In the genomic region with DNA sequence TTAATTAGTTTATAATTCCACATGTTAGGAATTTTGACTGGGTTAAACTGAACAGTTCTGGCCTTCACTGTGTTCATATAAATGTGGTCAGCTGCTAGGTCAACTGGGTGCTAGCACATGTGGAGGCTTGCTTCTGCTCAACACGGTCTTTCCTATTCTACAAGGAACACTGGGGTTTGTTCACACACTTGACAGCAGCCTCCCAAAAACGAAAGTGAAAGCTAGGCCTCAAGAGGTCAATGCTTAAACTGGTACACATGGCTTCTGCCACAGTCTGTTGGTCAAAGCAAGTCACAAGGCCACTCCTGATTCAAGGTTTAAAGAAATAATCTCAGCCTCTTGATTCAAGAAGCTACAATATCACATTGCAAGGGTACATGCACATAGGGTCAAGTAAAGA, we compare ENCODE assay signal across 8 cellular contexts.
A peak's percentile ranks its signal among the peaks of the same experiment; 100 is the strongest.
DNase-seq lines count a peak whose midpoint lies in the region; ATAC-seq, FAIRE-seq and TF ChIP-seq lines count a peak whose summit lies in the region.

No MANE protein-coding gene starts in this region.

- no peak overlapping the region for H3K27ac ChIP-seq in K562 (ENCODE audit: extremely low read depth, low read depth, low read length)
- no peak overlapping the region for H3K27ac ChIP-seq in neuronal stem cell (replicated peaks; ENCODE audit: low read length)
- no peak overlapping the region for H3K27ac ChIP-seq in gastrocnemius medialis

- 0% methylated on average over 2 of the region's 2 CpGs for WGBS in K562 (ENCODE audit: insufficient coverage, low coverage, missing lambda C conversion rate)
- WGBS in neuronal stem cell (ENCODE audit: extremely low coverage in 2 of 2, insufficient read length in 2 of 2, insufficient replicate concordance in 1 of 2), 2 donors: no CpG with 5 or more reads among the region's 2 CpGs

- H2BK12ac ChIP-seq in neuronal stem cell (ENCODE audit: low read length): no peak overlapping the region

- no peaks in the 10 kb centered on the region for H3K36me3 Mint-ChIP-seq in progenitor cell of endocrine pancreas (ENCODE audit: insufficient read depth)

- no peak overlapping the region for H3K23ac ChIP-seq in neuronal stem cell (ENCODE audit: low read depth, low read length, poor library complexity)

- no peak overlapping the region for H3K9ac ChIP-seq in K562 (ENCODE audit: insufficient read depth in 1 of 2, low read depth in 2 of 2, low read length in 2 of 2)
- no peak overlapping the region for H3K9ac ChIP-seq in neuronal stem cell (ENCODE audit: low read depth, low read length, poor library complexity)

- H3K79me1 ChIP-seq in neuronal stem cell (ENCODE audit: low read depth, low read length): no peaks in the 10 kb centered on the region

- H2BK5ac ChIP-seq in neuronal stem cell (ENCODE audit: low read length): no peak overlapping the region

- no peaks in the 10 kb centered on the region for H3K9me1 ChIP-seq in K562 (ENCODE audit: control insufficient read depth, insufficient read depth, low read length)

- H3K4me1 ChIP-seq in K562 (replicated peaks in 1 of 2; ENCODE audit: control insufficient read depth in 2 of 2, insufficient read depth in 2 of 2, low read length in 2 of 2): no peaks in the 10 kb centered on the region
- H3K4me1 ChIP-seq in neuronal stem cell (ENCODE audit: control insufficient read depth in 2 of 2, insufficient read depth in 1 of 2, low read depth in 1 of 2, low read length in 2 of 2): no peaks in the 10 kb centered on the region
- H3K4me1 ChIP-seq in gastrocnemius medialis: no peaks in the 10 kb centered on the region

- H3K4me3 Mint-ChIP-seq in progenitor cell of endocrine pancreas (ENCODE audit: low read depth): no peak overlapping the region

- in situ Hi-C loops in K562 (cut with MboI) (no loop called here), gastrocnemius medialis (cut with MboI; ENCODE audit: low sequenced_read_pairs in 4 of 4) (no loop called here)

- ATAC-seq in K562 (no peak), gastrocnemius medialis (no peak)

- no peak for TF ChIP-seq EP300 in K562 (IDR thresholded peaks at IDR 0.05; ENCODE audit: low read length)

- POLR2A ChIA-PET in K562 (lab: Yijun Ruan, JAX): interaction anchor here (1.2 kb wide), 1 partner anchor 25 kb away, joined by 3 read pairs; no protein-coding TSS in a partner anchor

- H3K4me2 ChIP-seq in K562 (ENCODE audit: insufficient read depth, low read length) (no peak overlapping the region), neuronal stem cell (ENCODE audit: insufficient read depth, low read length, poor library complexity, severe bottlenecking) (no peak overlapping the region)

- no peaks in the 10 kb centered on the region for H3K27me3 ChIP-seq in K562 (ENCODE audit: control insufficient read depth in 2 of 2, insufficient read depth in 2 of 2, low read length in 2 of 2)
- no peaks in the 10 kb centered on the region for H3K27me3 ChIP-seq in neuronal stem cell (ENCODE audit: control insufficient read depth in 3 of 3, insufficient read depth in 3 of 3, low read depth in 1 of 3, low read length in 3 of 3)
- no peaks in the 10 kb centered on the region for H3K27me3 ChIP-seq in gastrocnemius medialis

- H3K14ac ChIP-seq in neuronal stem cell (ENCODE audit: low read length): no peak overlapping the region

- no peaks in the 10 kb centered on the region for H4K20me1 ChIP-seq in K562 (replicated peaks; ENCODE audit: control insufficient read depth, insufficient read depth, low read length)

- no peak for FAIRE-seq in K562 (lab: Jason Lieb, UNC)

- no peaks in the 10 kb centered on the region for H3K4me1 Mint-ChIP-seq in progenitor cell of endocrine pancreas (ENCODE audit: low read depth)

- TF ChIP-seq CTCF in K562 (IDR thresholded peaks at IDR 0.05 in 2 of 3, conservative IDR thresholded peaks at IDR 0.05 in 1 of 3; ENCODE audit: insufficient read depth in 2 of 3, low read depth in 1 of 3, low read length in 3 of 3) (no peak), gastrocnemius medialis (IDR thresholded peaks at IDR 0.05 in 4 of 5, conservative IDR thresholded peaks at IDR 0.05 in 1 of 5) (no peak), progenitor cell of endocrine pancreas (IDR thresholded peaks at IDR 0.05; ENCODE audit: unreplicated experiment) (no peak)

- peak; percentile 24 for DNase-seq in DMS53 treated with DMSO at 0.1 percent for 48 hours (lab: John Stamatoyannopoulos, UW; ENCODE audit: unreplicated experiment)
- peak; percentile 14 for DNase-seq in GM19240 (ENCODE audit: insufficient read length, low spot score)
- peak; percentile 54 for DNase-seq in HPDE6-E6E7 (ENCODE audit: extremely low spot score)
- DNase-seq in K562 (ENCODE audit: extremely low read depth in 1 of 4, low spot score in 3 of 4): peak in 2 of 4 experiments; percentile 3 to 5
- DNase-seq in neuronal stem cell (ENCODE audit: low spot score): no peak
- DNase-seq in posterior vena cava (ENCODE audit: low spot score): no peak
- DNase-seq in gastrocnemius medialis: no peak
- DNase-seq in progenitor cell of endocrine pancreas (ENCODE audit: low spot score, unreplicated experiment): no peak

- H3K9me3 ChIP-seq in K562 (replicated peaks; ENCODE audit: control insufficient read depth, insufficient read depth, low read depth, low read length) (no peaks in the 10 kb centered on the region), neuronal stem cell (replicated peaks in 1 of 2; ENCODE audit: control insufficient read depth in 2 of 2, insufficient read depth in 1 of 2, low read depth in 1 of 2, low read length in 2 of 2) (no peaks in the 10 kb centered on the region), gastrocnemius medialis (no peaks in the 10 kb centered on the region)

- no peaks in the 10 kb centered on the region for H3K9me3 Mint-ChIP-seq in progenitor cell of endocrine pancreas (ENCODE audit: low read depth)

- no peak overlapping the region for H2AK5ac ChIP-seq in neuronal stem cell (ENCODE audit: low read depth, low read length)

- H3K79me2 ChIP-seq in K562 (ENCODE audit: control insufficient read depth, insufficient read depth, low read length): no peaks in the 10 kb centered on the region

- intact Hi-C loops in K562 (cut with micrococcal nuclease) (no loop called here), posterior vena cava (cut with DNase I) (no loop called here), gastrocnemius medialis (cut with DNase I; ENCODE audit: low total_unique reads) (no loop called here)

- no peak overlapping the region for H4K8ac ChIP-seq in neuronal stem cell (ENCODE audit: low read depth, low read length)

- no peak overlapping the region for H3K18ac ChIP-seq in neuronal stem cell (ENCODE audit: low read length)

- H2BK15ac ChIP-seq in neuronal stem cell (ENCODE audit: low read length): no peak overlapping the region

- H2AFZ ChIP-seq in K562 (ENCODE audit: low read depth, low read length): no peak overlapping the region
- H2AFZ ChIP-seq in neuronal stem cell (ENCODE audit: low read length): peak overlapping the region; percentile 71

- no peaks in the 10 kb centered on the region for H3K27me3 Mint-ChIP-seq in progenitor cell of endocrine pancreas

- CTCF ChIA-PET in K562 (lab: Yijun Ruan, JAX; ENCODE audit: low intra/inter-chr PET ratio): no interaction called here

- BruUV-seq in K562 (replicated peaks; lab: Mats Ljungman, UMichigan): no TSS peak

- H4K91ac ChIP-seq in neuronal stem cell (ENCODE audit: low read depth, low read length, poor library complexity): no peak overlapping the region

- no peak overlapping the region for H3K4me3 ChIP-seq in K562
- no peak overlapping the region for H3K4me3 ChIP-seq in neuronal stem cell (ENCODE audit: low read length in 2 of 2)
- no peak overlapping the region for H3K4me3 ChIP-seq in gastrocnemius medialis

- H2BK120ac ChIP-seq in neuronal stem cell (ENCODE audit: low read depth, low read length): no peak overlapping the region

- H3K36me3 ChIP-seq in K562 (ENCODE audit: control insufficient read depth, insufficient read depth, low read length): no peaks in the 10 kb centered on the region
- no peaks in the 10 kb centered on the region for H3K36me3 ChIP-seq in neuronal stem cell (replicated peaks in 1 of 2; ENCODE audit: control insufficient read depth in 2 of 2, insufficient read depth in 2 of 2, low read length in 2 of 2)
- H3K36me3 ChIP-seq in gastrocnemius medialis: no peaks in the 10 kb centered on the region

- H3K4ac ChIP-seq in neuronal stem cell (ENCODE audit: low read length): no peak overlapping the region

- TF ChIP-seq POLR2A in K562 (conservative IDR thresholded peaks at IDR 0.05) (no peak), gastrocnemius medialis (IDR thresholded peaks at IDR 0.05) (no peak)

- H3K27ac Mint-ChIP-seq in progenitor cell of endocrine pancreas: no peak overlapping the region

- TF ChIP-seq RAD21 in K562 (CRISPR knock-in tag; conservative IDR thresholded peaks at IDR 0.05 in 1 of 2, IDR thresholded peaks at IDR 0.05 in 1 of 2): no peak

TF ChIP-seq in K562, 482 proteins besides CTCF, POLR2A, EP300 and RAD21:
- TF ChIP-seq ZNF695 (CRISPR knock-in tag; IDR thresholded peaks at IDR 0.05) (no peak), FOXM1 (IDR thresholded peaks at IDR 0.05; ENCODE audit: low read depth) (0 out of 2 replicates have a peak, but pooled peaks have one; percentile 21), FOXM1 (CRISPR knock-in tag; IDR thresholded peaks at IDR 0.05; ENCODE audit: low read depth) (no peak)
TF ChIP-seq in K562: peak in this region for 1.

Comparison
In these comparisons a context has a peak if more than half of its experiments do, and no peak if none do; other contexts are left out.
1. DNase-seq: peak in DMS53 treated with DMSO at 0.1 percent for 48 hours (single experiment), GM19240 (single experiment) and HPDE6-E6E7 (single experiment); none in neuronal stem cell (single experiment), posterior vena cava (single experiment), gastrocnemius medialis (0 of 2) and progenitor cell of endocrine pancreas (single experiment).